Comparison of ENCODE assay signal across 1 cellular context in the genomic region with DNA sequence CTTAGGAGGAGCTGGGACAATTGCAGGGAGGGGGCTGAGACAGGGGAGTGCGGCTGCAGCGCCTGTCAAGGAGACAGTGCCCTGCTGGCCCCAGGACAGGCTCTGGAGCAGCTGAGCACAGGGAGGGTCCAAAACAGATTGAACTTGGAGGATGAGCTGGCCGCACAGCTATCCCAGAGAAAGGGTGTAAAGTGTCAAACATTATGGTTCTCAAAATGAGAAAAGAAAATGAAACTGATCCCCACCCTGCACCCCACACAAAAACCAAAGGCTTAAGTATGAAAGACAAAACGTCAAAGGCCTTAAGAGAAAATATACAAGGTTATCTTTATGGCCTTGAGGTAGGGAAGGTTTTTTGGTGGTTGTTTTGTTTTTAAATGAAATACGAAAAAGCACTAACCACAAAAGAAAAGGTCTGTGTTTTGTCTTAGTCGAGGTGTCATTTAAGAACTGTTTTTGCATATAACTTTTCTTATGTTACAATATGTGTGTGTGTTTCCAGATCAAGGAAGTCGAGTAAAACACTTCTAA.
TF ChIP-seq lines count a peak whose summit lies in the region.

No MANE protein-coding gene starts in this region.

TF ChIP-seq in K562, 482 proteins besides CTCF, POLR2A, EP300 and RAD21 (continued from another document):
- TF ChIP-seq, protein P1, sequence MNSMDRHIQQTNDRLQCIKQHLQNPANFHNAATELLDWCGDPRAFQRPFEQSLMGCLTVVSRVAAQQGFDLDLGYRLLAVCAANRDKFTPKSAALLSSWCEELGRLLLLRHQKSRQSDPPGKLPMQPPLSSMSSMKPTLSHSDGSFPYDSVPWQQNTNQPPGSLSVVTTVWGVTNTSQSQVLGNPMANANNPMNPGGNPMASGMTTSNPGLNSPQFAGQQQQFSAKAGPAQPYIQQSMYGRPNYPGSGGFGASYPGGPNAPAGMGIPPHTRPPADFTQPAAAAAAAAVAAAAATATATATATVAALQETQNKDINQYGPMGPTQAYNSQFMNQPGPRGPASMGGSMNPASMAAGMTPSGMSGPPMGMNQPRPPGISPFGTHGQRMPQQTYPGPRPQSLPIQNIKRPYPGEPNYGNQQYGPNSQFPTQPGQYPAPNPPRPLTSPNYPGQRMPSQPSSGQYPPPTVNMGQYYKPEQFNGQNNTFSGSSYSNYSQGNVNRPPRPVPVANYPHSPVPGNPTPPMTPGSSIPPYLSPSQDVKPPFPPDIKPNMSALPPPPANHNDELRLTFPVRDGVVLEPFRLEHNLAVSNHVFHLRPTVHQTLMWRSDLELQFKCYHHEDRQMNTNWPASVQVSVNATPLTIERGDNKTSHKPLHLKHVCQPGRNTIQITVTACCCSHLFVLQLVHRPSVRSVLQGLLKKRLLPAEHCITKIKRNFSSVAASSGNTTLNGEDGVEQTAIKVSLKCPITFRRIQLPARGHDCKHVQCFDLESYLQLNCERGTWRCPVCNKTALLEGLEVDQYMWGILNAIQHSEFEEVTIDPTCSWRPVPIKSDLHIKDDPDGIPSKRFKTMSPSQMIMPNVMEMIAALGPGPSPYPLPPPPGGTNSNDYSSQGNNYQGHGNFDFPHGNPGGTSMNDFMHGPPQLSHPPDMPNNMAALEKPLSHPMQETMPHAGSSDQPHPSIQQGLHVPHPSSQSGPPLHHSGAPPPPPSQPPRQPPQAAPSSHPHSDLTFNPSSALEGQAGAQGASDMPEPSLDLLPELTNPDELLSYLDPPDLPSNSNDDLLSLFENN (IDR thresholded peaks at IDR 0.05; ENCODE audit: low read depth in 2 of 2, low read length in 2 of 2): no peak
- TF ChIP-seq ZNF282 (CRISPR knock-in tag; IDR thresholded peaks at IDR 0.05): no peak
